ENCODE assay signal across 8 cellular contexts in genomic region chr5:95884021-95884333, GRCh38.
DNase-seq lines count a peak whose midpoint lies in the region; ATAC-seq and TF ChIP-seq lines count a peak whose summit lies in the region.

No MANE protein-coding gene starts in this region.

- DNase-seq in AG08395 (ENCODE audit: low spot score) = peak; percentile 36
- no peak for DNase-seq in esophagus squamous epithelium (lab: John Stamatoyannopoulos, UW)
- DNase-seq in amygdala (lab: John Stamatoyannopoulos, UW) = no peak
- DNase-seq in ACHN = no peak

- peak; percentile 64 for ATAC-seq in GM19452 (IDR thresholded peaks at IDR 0.05; ENCODE audit: unreplicated experiment)
- ATAC-seq in HG03378 (IDR thresholded peaks at IDR 0.05; ENCODE audit: unreplicated experiment) = peak; percentile 64
- no peak for ATAC-seq in GM18861 (IDR thresholded peaks at IDR 0.05; ENCODE audit: unreplicated experiment)
- no peak for ATAC-seq in HG02571 (IDR thresholded peaks at IDR 0.05; ENCODE audit: unreplicated experiment)

- intact Hi-C loops in esophagus squamous epithelium (cut with DNase I) = no loop called here

- H3K36me3 ChIP-seq in esophagus squamous epithelium = peaks cover 0 to 30% (median 3%) of the 10 kb centered on the region in 3 donors

- WGBS in esophagus squamous epithelium, 2 donors = 32 to 49% methylated on average over 4 of the region's 4 CpGs

- no peaks in the 10 kb centered on the region for H3K9me3 ChIP-seq in esophagus squamous epithelium

- no peak overlapping the region for H3K4me3 ChIP-seq in esophagus squamous epithelium

- H3K27ac ChIP-seq in esophagus squamous epithelium = peak overlapping the region; percentile 60 to 84 (median 74)

- TF ChIP-seq POLR2A in esophagus squamous epithelium (IDR thresholded peaks at IDR 0.05) = no peak

- H3K27me3 ChIP-seq in esophagus squamous epithelium = no peaks in the 10 kb centered on the region

- TF ChIP-seq CTCF in esophagus squamous epithelium (IDR thresholded peaks at IDR 0.05) = no peak

- peaks cover 10 to 69% (median 37%) of the 10 kb centered on the region in 3 donors for H3K4me1 ChIP-seq in esophagus squamous epithelium

- in situ Hi-C loops in ACHN (cut with HindIII; ENCODE audit: low pct_ligation_motif_present, low pct_unique_long_range_greater_than_20kb, low sequenced_read_pairs) = no loop called here

Comparison
In these comparisons a context has a peak if more than half of its experiments do, and no peak if none do; other contexts are left out.
1. ATAC-seq: peak in GM19452 (single experiment) and HG03378 (single experiment); none in GM18861 (single experiment) and HG02571 (single experiment).